2 cellular contexts compared by ENCODE assay signal in genomic region chr4:125837493-125838238, GRCh38.
A peak's percentile ranks its signal among the peaks of the same experiment; 100 is the strongest.
TF ChIP-seq lines count a peak whose summit lies in the region.

No MANE protein-coding gene starts in this region.

TF ChIP-seq in SK-N-SH, 30 proteins besides CTCF, POLR2A, EP300 and RAD21 (continued from another document):
- TF ChIP-seq ZBTB33 (IDR thresholded peaks at IDR 0.05; ENCODE audit: borderline replicate concordance, low read depth) (no peak), YY1 (IDR thresholded peaks at IDR 0.05; ENCODE audit: low read depth) (no peak), ELF1 (IDR thresholded peaks at IDR 0.05) (no peak), GATA2 (CRISPR knock-in tag; IDR thresholded peaks at IDR 0.05) (peak; percentile 52), POLR2AphosphoS5 (IDR thresholded peaks at IDR 0.05; ENCODE audit: low read depth, low read length) (no peak), IRF3 (IDR thresholded peaks at IDR 0.05; ENCODE audit: low read depth, low read length) (no peak), RCOR1 (IDR thresholded peaks at IDR 0.05; ENCODE audit: low read length) (peak; percentile 18; the same call in 1 of the 2 replicates), CHD2 (IDR thresholded peaks at IDR 0.05; ENCODE audit: low read length, partially characterized antibody) (no peak), MAX (IDR thresholded peaks at IDR 0.05; ENCODE audit: low read depth) (no peak), RFX5 (IDR thresholded peaks at IDR 0.05; ENCODE audit: low read length) (no peak), EZH2phosphoT487 (IDR thresholded peaks at IDR 0.05; ENCODE audit: borderline replicate concordance, low read depth) (no peak), RXRA (IDR thresholded peaks at IDR 0.05; ENCODE audit: borderline replicate concordance, low read depth) (no peak), SMC3 (IDR thresholded peaks at IDR 0.05; ENCODE audit: low read depth, low read length) (no peak), TCF12 (IDR thresholded peaks at IDR 0.05) (peak; percentile 56; the same call in 1 of the 2 replicates), TEAD4 (IDR thresholded peaks at IDR 0.05; ENCODE audit: borderline replicate concordance, insufficient read depth) (0 out of 2 replicates have a peak, but pooled peaks have one; percentile 22), MEF2A (IDR thresholded peaks at IDR 0.05; ENCODE audit: borderline replicate concordance, low read depth) (no peak), MXI1 (IDR thresholded peaks at IDR 0.05; ENCODE audit: low read depth, low read length) (no peak)
- TF ChIP-seq, protein P1, sequence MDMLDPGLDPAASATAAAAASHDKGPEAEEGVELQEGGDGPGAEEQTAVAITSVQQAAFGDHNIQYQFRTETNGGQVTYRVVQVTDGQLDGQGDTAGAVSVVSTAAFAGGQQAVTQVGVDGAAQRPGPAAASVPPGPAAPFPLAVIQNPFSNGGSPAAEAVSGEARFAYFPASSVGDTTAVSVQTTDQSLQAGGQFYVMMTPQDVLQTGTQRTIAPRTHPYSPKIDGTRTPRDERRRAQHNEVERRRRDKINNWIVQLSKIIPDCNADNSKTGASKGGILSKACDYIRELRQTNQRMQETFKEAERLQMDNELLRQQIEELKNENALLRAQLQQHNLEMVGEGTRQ (IDR thresholded peaks at IDR 0.05; ENCODE audit: borderline replicate concordance, low read depth, low read length) = no peak
- TF ChIP-seq, protein P2, sequence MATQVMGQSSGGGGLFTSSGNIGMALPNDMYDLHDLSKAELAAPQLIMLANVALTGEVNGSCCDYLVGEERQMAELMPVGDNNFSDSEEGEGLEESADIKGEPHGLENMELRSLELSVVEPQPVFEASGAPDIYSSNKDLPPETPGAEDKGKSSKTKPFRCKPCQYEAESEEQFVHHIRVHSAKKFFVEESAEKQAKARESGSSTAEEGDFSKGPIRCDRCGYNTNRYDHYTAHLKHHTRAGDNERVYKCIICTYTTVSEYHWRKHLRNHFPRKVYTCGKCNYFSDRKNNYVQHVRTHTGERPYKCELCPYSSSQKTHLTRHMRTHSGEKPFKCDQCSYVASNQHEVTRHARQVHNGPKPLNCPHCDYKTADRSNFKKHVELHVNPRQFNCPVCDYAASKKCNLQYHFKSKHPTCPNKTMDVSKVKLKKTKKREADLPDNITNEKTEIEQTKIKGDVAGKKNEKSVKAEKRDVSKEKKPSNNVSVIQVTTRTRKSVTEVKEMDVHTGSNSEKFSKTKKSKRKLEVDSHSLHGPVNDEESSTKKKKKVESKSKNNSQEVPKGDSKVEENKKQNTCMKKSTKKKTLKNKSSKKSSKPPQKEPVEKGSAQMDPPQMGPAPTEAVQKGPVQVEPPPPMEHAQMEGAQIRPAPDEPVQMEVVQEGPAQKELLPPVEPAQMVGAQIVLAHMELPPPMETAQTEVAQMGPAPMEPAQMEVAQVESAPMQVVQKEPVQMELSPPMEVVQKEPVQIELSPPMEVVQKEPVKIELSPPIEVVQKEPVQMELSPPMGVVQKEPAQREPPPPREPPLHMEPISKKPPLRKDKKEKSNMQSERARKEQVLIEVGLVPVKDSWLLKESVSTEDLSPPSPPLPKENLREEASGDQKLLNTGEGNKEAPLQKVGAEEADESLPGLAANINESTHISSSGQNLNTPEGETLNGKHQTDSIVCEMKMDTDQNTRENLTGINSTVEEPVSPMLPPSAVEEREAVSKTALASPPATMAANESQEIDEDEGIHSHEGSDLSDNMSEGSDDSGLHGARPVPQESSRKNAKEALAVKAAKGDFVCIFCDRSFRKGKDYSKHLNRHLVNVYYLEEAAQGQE (IDR thresholded peaks at IDR 0.05; ENCODE audit: low read depth, low read length) = no peak
- TF ChIP-seq, protein P3, sequence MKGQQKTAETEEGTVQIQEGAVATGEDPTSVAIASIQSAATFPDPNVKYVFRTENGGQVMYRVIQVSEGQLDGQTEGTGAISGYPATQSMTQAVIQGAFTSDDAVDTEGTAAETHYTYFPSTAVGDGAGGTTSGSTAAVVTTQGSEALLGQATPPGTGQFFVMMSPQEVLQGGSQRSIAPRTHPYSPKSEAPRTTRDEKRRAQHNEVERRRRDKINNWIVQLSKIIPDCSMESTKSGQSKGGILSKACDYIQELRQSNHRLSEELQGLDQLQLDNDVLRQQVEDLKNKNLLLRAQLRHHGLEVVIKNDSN (IDR thresholded peaks at IDR 0.05; ENCODE audit: borderline replicate concordance, low read depth) = no peak
TF ChIP-seq in SK-N-SH: peak in this region for 5.

TF ChIP-seq in GM12878, 131 proteins besides CTCF, POLR2A, EP300 and RAD21:
- TF ChIP-seq BCLAF1 (IDR thresholded peaks at IDR 0.05) = no peak
- TF ChIP-seq ZBTB40 (IDR thresholded peaks at IDR 0.05; ENCODE audit: borderline replicate concordance) = no peak
- TF ChIP-seq, protein P1 (IDR thresholded peaks at IDR 0.05; ENCODE audit: borderline replicate concordance, low read depth, low read length) = no peak
- TF ChIP-seq CBX3 (IDR thresholded peaks at IDR 0.05; ENCODE audit: borderline replicate concordance, low read depth) = no peak
- TF ChIP-seq ATF3 (IDR thresholded peaks at IDR 0.05; ENCODE audit: borderline replicate concordance, extremely low read depth, low read depth, low read length) = no peak
- TF ChIP-seq RFX5 (IDR thresholded peaks at IDR 0.05; ENCODE audit: low read depth, low read length) = no peak
- no peak for TF ChIP-seq ZNF384 (IDR thresholded peaks at IDR 0.05; ENCODE audit: borderline replicate concordance, low read depth, low read length)
- no peak for TF ChIP-seq PAX8 (IDR thresholded peaks at IDR 0.05)
- no peak for TF ChIP-seq HDGF (IDR thresholded peaks at IDR 0.05)
- no peak for TF ChIP-seq ZNF592 (IDR thresholded peaks at IDR 0.05)
